ENCODE assay signal across 7 cellular contexts in the genomic region with DNA sequence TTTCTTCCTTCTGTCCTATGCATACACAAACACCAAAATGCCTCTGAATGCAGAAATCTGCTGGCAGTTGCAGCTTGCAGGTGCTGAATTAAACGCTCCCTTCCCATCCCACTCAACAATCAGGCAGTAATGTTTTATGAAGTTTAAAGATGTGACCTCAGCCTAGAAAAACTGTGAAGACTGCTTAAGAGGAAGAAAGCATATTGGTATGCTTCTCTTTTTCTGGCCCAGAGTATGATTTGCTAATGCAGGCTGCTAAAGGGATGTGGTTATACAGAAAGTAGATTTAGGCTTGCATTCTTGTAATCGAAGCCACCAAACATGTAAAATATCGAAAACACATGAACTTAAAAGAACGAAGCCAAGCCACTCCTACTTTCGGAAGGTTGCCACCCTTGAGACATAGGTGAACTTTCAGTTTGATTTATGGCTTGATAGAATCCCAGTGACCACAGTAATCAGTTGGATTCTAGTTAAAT. TPM values are rescaled to one million over a fixed set of nuclear protein-coding genes. Genes with fewer than 3 reads are reported as not detected.
A peak's percentile ranks its signal among the peaks of the same experiment; 100 is the strongest.
DNase-seq lines count a peak whose midpoint lies in the region; ATAC-seq and TF ChIP-seq lines count a peak whose summit lies in the region.

No MANE protein-coding gene starts in this region.

- WGBS in lower leg skin, 2 donors: 29 to 38% methylated on average over 5 of the region's 5 CpGs

- no peak for TF ChIP-seq POLR2A in NB4 (IDR thresholded peaks at IDR 0.05; ENCODE audit: extremely low read depth, insufficient read length)
- no peak for TF ChIP-seq POLR2A in lower leg skin (IDR thresholded peaks at IDR 0.05)

- DNase-seq in HFF-Myc (ENCODE audit: extremely low read depth, low read depth) (peak; percentile 16), NB4 (ENCODE audit: low read depth) (peak; percentile 61), fibroblast of mammary gland (ENCODE audit: low read depth) (peak; percentile 52), lower leg skin (ENCODE audit: low spot score in 2 of 2) (no peak), iPS-NIHi11 (ENCODE audit: low spot score) (no peak), kidney tubule cell (ENCODE audit: low spot score) (no peak)

- no peak overlapping the region for H3K4me3 ChIP-seq in HFF-Myc (replicated peaks; ENCODE audit: low read depth, low read length)
- H3K4me3 ChIP-seq in NB4 (ENCODE audit: low read depth, low read length): no peak overlapping the region
- no peak overlapping the region for H3K4me3 ChIP-seq in fibroblast of mammary gland (ENCODE audit: control insufficient read depth, low read depth, low read length)
- no peak overlapping the region for H3K4me3 ChIP-seq in lower leg skin (ENCODE audit: low read depth, poor library complexity, severe bottlenecking)

- TF ChIP-seq CTCF in HFF-Myc (IDR thresholded peaks at IDR 0.05; ENCODE audit: low read depth, low read length, missing control alignments) (no peak), NB4 (IDR thresholded peaks at IDR 0.05; ENCODE audit: low read depth, low read length) (no peak), fibroblast of mammary gland (conservative IDR thresholded peaks at IDR 0.05; ENCODE audit: control insufficient read depth, insufficient read depth, low read depth, low read length) (no peak), lower leg skin (IDR thresholded peaks at IDR 0.05) (no peak)

- ATAC-seq in GM18867 (IDR thresholded peaks at IDR 0.05; ENCODE audit: unreplicated experiment): peak; percentile 89

- intact Hi-C loops in lower leg skin (cut with DNase I; ENCODE audit: low total_unique reads): no loop called here

RNA-seq across cellular contexts. Expression of gene MAP3K5, which starts 40.8 kb away (rescaled TPM):
- total RNA-seq in lower leg skin: 10 to 100 TPM; 18.9 to 35.2 (median 27.0) TPM

Comparison
In these comparisons a context has a peak if more than half of its experiments do, and no peak if none do; other contexts are left out.
1. DNase-seq: peak in HFF-Myc (single experiment), NB4 (single experiment) and fibroblast of mammary gland (single experiment); none in lower leg skin (0 of 2), iPS-NIHi11 (single experiment) and kidney tubule cell (single experiment).